In the genomic region with DNA sequence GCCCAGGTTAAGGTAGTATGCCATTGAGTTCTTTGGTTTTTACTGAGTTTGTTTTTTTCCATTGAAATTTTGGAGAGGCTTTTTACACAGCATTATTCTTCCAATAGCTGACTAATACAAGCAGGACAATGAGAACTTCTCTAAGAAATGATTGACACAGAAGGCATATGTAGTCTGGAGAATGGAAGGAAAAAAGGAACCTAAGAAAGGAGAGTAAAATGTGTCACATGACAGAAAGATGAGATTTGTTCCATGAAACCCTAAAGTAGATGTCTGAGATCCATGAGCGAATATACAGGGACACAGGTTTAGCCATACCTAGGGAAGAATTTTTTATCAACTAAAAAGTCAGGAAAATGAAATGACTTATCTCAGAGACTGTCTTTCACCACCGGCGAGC, we compare ENCODE assay signal across 37 cellular contexts.
DNase-seq lines count a peak whose midpoint lies in the region; ATAC-seq, FAIRE-seq and TF ChIP-seq lines count a peak whose summit lies in the region.
"Had no signal": no experiment of that assay in that cellular context is flagged by ENCODE, and none has a peak within 500 bp of the region (broad histone marks: within the 10 kb centered on the region; RNA-seq: fewer than 3 reads in every experiment).

No MANE protein-coding gene starts in this region.

- H3K4me1 Mint-ChIP-seq in WTC11, result peaks cover 29% of the 10 kb centered on the region
- H3K4me1 Mint-ChIP-seq: B cell; CD4-positive, alpha-beta memory T cell; CD4-positive, CD25-positive, alpha-beta regulatory T cell; CD8-positive, alpha-beta memory T cell had no signal

- H3K9me3 Mint-ChIP-seq in WTC11, result peaks cover 24% of the 10 kb centered on the region

- no peaks in the 10 kb centered on the region for H3K27me3 ChIP-seq in RWPE2 (ENCODE audit: insufficient read depth, poor library complexity, severe bottlenecking)
- peaks cover 2 to 9% of the 10 kb centered on the region in 2 experiments; a peak in 4 of 5 replicates for H3K27me3 ChIP-seq in K562 (ENCODE audit: control insufficient read depth in 2 of 2, insufficient read depth in 2 of 2, low read length in 2 of 2)
- H3K27me3 ChIP-seq in parathyroid adenoma (ENCODE audit: control insufficient read depth, insufficient read depth, low read length), result no peaks in the 10 kb centered on the region
- no peaks in the 10 kb centered on the region for H3K27me3 ChIP-seq in trophoblast cell (ENCODE audit: insufficient read depth, low read length)
- H3K27me3 ChIP-seq: BE2C; BLaER1; BLaER1 treated with 17β-estradiol and CSF1 and Interleukin-3, amounts not matched to agents 10 nM and 100 nM had no signal

- H3K9ac ChIP-seq in K562 (ENCODE audit: insufficient read depth in 1 of 2, low read depth in 2 of 2, low read length in 2 of 2) (no peak overlapping the region), parathyroid adenoma (no peak overlapping the region), trophoblast cell (ENCODE audit: low read length) (no peak overlapping the region)
- H3K9ac ChIP-seq: BLaER1; BLaER1 treated with 17β-estradiol and CSF1 and Interleukin-3, amounts not matched to agents 10 nM and 100 nM had no signal

- H3K4me1 ChIP-seq in RWPE2 (ENCODE audit: insufficient read depth, poor library complexity, severe bottlenecking) (peaks cover 8% of the 10 kb centered on the region), K562 (replicated peaks in 1 of 2; ENCODE audit: control insufficient read depth in 2 of 2, insufficient read depth in 2 of 2, low read length in 2 of 2) (peaks cover 0 to 1% of the 10 kb centered on the region in 2 experiments; a peak in 2 of 5 replicates), parathyroid adenoma (peaks cover 17% of the 10 kb centered on the region), trophoblast cell (ENCODE audit: control insufficient read depth in 1 of 2, insufficient read depth in 2 of 2, low read length in 2 of 2) (peaks cover 6 to 7% of the 10 kb centered on the region in 2 experiments)
- H3K4me1 ChIP-seq: BE2C; BLaER1; BLaER1 treated with 17β-estradiol and CSF1 and Interleukin-3, amounts not matched to agents 10 nM and 100 nM had no signal

- TF ChIP-seq POLR2A in K562 (conservative IDR thresholded peaks at IDR 0.05), result no peak

- peak overlapping the region; percentile 86 for H2BK12ac ChIP-seq in trophoblast cell (ENCODE audit: low read length)

- H4K20me1 ChIP-seq in K562 (replicated peaks; ENCODE audit: control insufficient read depth, insufficient read depth, low read length), result no peaks in the 10 kb centered on the region
- H4K20me1 ChIP-seq: BLaER1; BLaER1 treated with 17β-estradiol and CSF1 and Interleukin-3, amounts not matched to agents 10 nM and 100 nM had no signal

- H3K27me3 Mint-ChIP-seq in WTC11 (ENCODE audit: low read depth), result no peaks in the 10 kb centered on the region

- FAIRE-seq in K562 (lab: Jason Lieb, UNC), result no peak
- FAIRE-seq: A204.1, A549, D721Med had no signal

- no peak for TF ChIP-seq RAD21 in K562 (CRISPR knock-in tag; conservative IDR thresholded peaks at IDR 0.05 in 1 of 2, IDR thresholded peaks at IDR 0.05 in 1 of 2)

- no peak overlapping the region for H3K4me3 Mint-ChIP-seq in WTC11
- H3K4me3 Mint-ChIP-seq: B cell; CD14-positive monocyte; CD4-positive, alpha-beta memory T cell; CD4-positive, alpha-beta T cell; CD4-positive, CD25-positive, alpha-beta regulatory T cell; CD8-positive, alpha-beta memory T cell; CD8-positive, alpha-beta T cell had no signal

- H3K4me3 ChIP-seq in RWPE2 (ENCODE audit: severe bottlenecking) (no peak overlapping the region), K562 (no peak overlapping the region), parathyroid adenoma (ENCODE audit: low read depth, low read length) (no peak overlapping the region), trophoblast cell (ENCODE audit: low read depth, low read length) (no peak overlapping the region)
- H3K4me3 ChIP-seq: A549; BLaER1; BLaER1 treated with 17β-estradiol and CSF1 and Interleukin-3, amounts not matched to agents 10 nM and 100 nM had no signal

- BruUV-seq in K562 (replicated peaks; lab: Mats Ljungman, UMichigan), result no TSS peak

- no peak for TF ChIP-seq CTCF in RWPE2 (IDR thresholded peaks at IDR 0.05; ENCODE audit: poor library complexity, severe bottlenecking)
- TF ChIP-seq CTCF in K562 (IDR thresholded peaks at IDR 0.05 in 2 of 3, conservative IDR thresholded peaks at IDR 0.05 in 1 of 3; ENCODE audit: insufficient read depth in 2 of 3, low read depth in 1 of 3, low read length in 3 of 3), result no peak
- TF ChIP-seq CTCF in parathyroid adenoma (IDR thresholded peaks at IDR 0.05), result no peak
- no peak for TF ChIP-seq CTCF in WTC11 (IDR thresholded peaks at IDR 0.05)

- no peak overlapping the region for H4K12ac ChIP-seq in trophoblast cell (ENCODE audit: low read depth, low read length)

- peak overlapping the region; percentile 72 for H3K14ac ChIP-seq in trophoblast cell (ENCODE audit: low read length)

- H2BK5ac ChIP-seq in trophoblast cell (ENCODE audit: low read depth, low read length, poor library complexity), result peak overlapping the region; percentile 72

- H3K4ac ChIP-seq in trophoblast cell (ENCODE audit: low read depth, low read length), result peak overlapping the region; percentile 64

- peak overlapping the region; percentile 76 for H4K91ac ChIP-seq in trophoblast cell (ENCODE audit: low read depth, low read length)

- no peaks in the 10 kb centered on the region for H3K79me2 ChIP-seq in K562 (ENCODE audit: control insufficient read depth, insufficient read depth, low read length)
- no peaks in the 10 kb centered on the region for H3K79me2 ChIP-seq in parathyroid adenoma
- H3K79me2 ChIP-seq in trophoblast cell (ENCODE audit: control insufficient read depth, insufficient read depth, low read length, poor library complexity), result no peaks in the 10 kb centered on the region

- peak overlapping the region; percentile 29 for H3K27ac ChIP-seq in RWPE2 (ENCODE audit: poor library complexity, severe bottlenecking)
- H3K27ac ChIP-seq in K562 (ENCODE audit: extremely low read depth, low read depth, low read length), result no peak overlapping the region
- peak overlapping the region; percentile 53 for H3K27ac ChIP-seq in parathyroid adenoma
- peak overlapping the region; percentile 80 for H3K27ac ChIP-seq in trophoblast cell (ENCODE audit: low read depth, low read length)
- H3K27ac ChIP-seq: 22Rv1; A549; BLaER1; BLaER1 treated with 17β-estradiol and CSF1 and Interleukin-3, amounts not matched to agents 10 nM and 100 nM; C4-2B had no signal

- H3K79me1 ChIP-seq in trophoblast cell (ENCODE audit: low read length), result peaks cover 9% of the 10 kb centered on the region

- H3K36me3 ChIP-seq in RWPE2 (ENCODE audit: low read depth), result no peaks in the 10 kb centered on the region
- no peaks in the 10 kb centered on the region for H3K36me3 ChIP-seq in K562 (ENCODE audit: control insufficient read depth, insufficient read depth, low read length)
- H3K36me3 ChIP-seq in parathyroid adenoma (ENCODE audit: control insufficient read depth, insufficient read depth, low read length), result no peaks in the 10 kb centered on the region
- H3K36me3 ChIP-seq in trophoblast cell (ENCODE audit: control insufficient read depth in 1 of 2, insufficient read depth in 2 of 2, low read length in 2 of 2), result no peaks in the 10 kb centered on the region
- H3K36me3 ChIP-seq: BE2C; BLaER1; BLaER1 treated with 17β-estradiol and CSF1 and Interleukin-3, amounts not matched to agents 10 nM and 100 nM had no signal

- no peak for ATAC-seq in RWPE2 (ENCODE audit: low read depth)
- no peak for ATAC-seq in K562
- no peak for ATAC-seq in WTC11
- no peak for ATAC-seq in GM19467 (IDR thresholded peaks at IDR 0.05; ENCODE audit: unreplicated experiment)
- ATAC-seq: CD8-positive, alpha-beta T cell had no signal

- H4K8ac ChIP-seq in trophoblast cell (ENCODE audit: low read depth, low read length), result no peak overlapping the region

- no peaks in the 10 kb centered on the region for H3K9me3 ChIP-seq in RWPE2 (ENCODE audit: severe bottlenecking)
- H3K9me3 ChIP-seq in K562 (replicated peaks; ENCODE audit: control insufficient read depth, insufficient read depth, low read depth, low read length), result no peaks in the 10 kb centered on the region
- no peaks in the 10 kb centered on the region for H3K9me3 ChIP-seq in parathyroid adenoma (ENCODE audit: control insufficient read depth, low read length)
- H3K9me3 ChIP-seq in trophoblast cell (ENCODE audit: insufficient read depth, low read depth, low read length), result no peaks in the 10 kb centered on the region
- H3K9me3 ChIP-seq: A549, BE2C, Caco-2 had no signal

- peak overlapping the region; percentile 96 for H2BK120ac ChIP-seq in trophoblast cell (ENCODE audit: insufficient read depth, low read length, poor library complexity)

- H3K9me1 ChIP-seq in K562 (ENCODE audit: control insufficient read depth, insufficient read depth, low read length), result no peaks in the 10 kb centered on the region

- DNase-seq in RWPE2 (ENCODE audit: low spot score), result no peak
- no peak for DNase-seq in K562 (ENCODE audit: extremely low read depth in 1 of 4, low spot score in 3 of 4)
- no peak for DNase-seq in trophoblast cell
- no peak for DNase-seq in NCI-H1694 treated with DMSO at 0.1 percent for 48 hours (lab: John Stamatoyannopoulos, UW)
- DNase-seq in WTC11 (ENCODE audit: low spot score), result no peak
- DNase-seq in activated gamma-delta T cell treated with Interleukin-2 at 50 U/mL for 16 hours, result no peak
- DNase-seq: 8988T; ACHN; AML-193; BE2C; C1 segment of cervical spinal cord; Caco-2; Calu3; CD4-positive, alpha-beta memory T cell; CD4-positive, alpha-beta T cell; CD4-positive, CD25-positive, alpha-beta regulatory T cell; CD8-positive, alpha-beta memory T cell; CD8-positive, alpha-beta T cell; COR-L47; DMS 273 treated with DMSO at 0.1 percent for 48 hours; DMS153; DMS53; DMS79; DMS79 treated with DMSO at 0.1 percent for 48 hours; DND-41; EL had no signal

- intact Hi-C loops in K562 (cut with micrococcal nuclease), result no loop called here

- in situ Hi-C loops in K562 (cut with MboI), result no loop called here

- H3K27ac Mint-ChIP-seq in WTC11, result no peak overlapping the region
- H3K27ac Mint-ChIP-seq: B cell; CD14-positive monocyte; CD4-positive, alpha-beta memory T cell; CD4-positive, alpha-beta T cell; CD8-positive, alpha-beta memory T cell; CD8-positive, alpha-beta T cell had no signal

- no peaks in the 10 kb centered on the region for H3K36me3 Mint-ChIP-seq in WTC11
- H3K36me3 Mint-ChIP-seq: CD14-positive monocyte; CD4-positive, alpha-beta memory T cell; CD4-positive, CD25-positive, alpha-beta regulatory T cell; CD8-positive, alpha-beta memory T cell; CD8-positive, alpha-beta T cell had no signal

- H2AFZ ChIP-seq in K562 (ENCODE audit: low read depth, low read length), result no peak overlapping the region
- peak overlapping the region; percentile 35 for H2AFZ ChIP-seq in parathyroid adenoma
- peak overlapping the region; percentile 45 for H2AFZ ChIP-seq in trophoblast cell (ENCODE audit: insufficient read depth, low read length, poor library complexity)

- no peak for TF ChIP-seq EP300 in K562 (IDR thresholded peaks at IDR 0.05; ENCODE audit: low read length)

- H3K4me2 ChIP-seq in K562 (ENCODE audit: insufficient read depth, low read length), result no peak overlapping the region
- no peak overlapping the region for H3K4me2 ChIP-seq in parathyroid adenoma (ENCODE audit: low read length)
- H3K4me2 ChIP-seq in trophoblast cell (ENCODE audit: low read length), result no peak overlapping the region
- H3K4me2 ChIP-seq: A549; BLaER1; BLaER1 treated with 17β-estradiol and CSF1 and Interleukin-3, amounts not matched to agents 10 nM and 100 nM had no signal

- 14% methylated on average over 3 of the region's 3 CpGs for WGBS in K562 (ENCODE audit: insufficient coverage, low coverage, missing lambda C conversion rate)
- WGBS in trophoblast cell (ENCODE audit: extremely low coverage, insufficient coverage, insufficient read length), result no CpG with 5 or more reads among the region's 3 CpGs

- H2AK5ac ChIP-seq in trophoblast cell (ENCODE audit: low read length), result peak overlapping the region; percentile 68

- POLR2A ChIA-PET in K562 (lab: Yijun Ruan, JAX), result interaction anchor here (0.8 kb wide), 1 partner anchor 356 kb away, joined by 3 read pairs; no protein-coding TSS in a partner anchor
- POLR2A ChIA-PET in WTC11 (lab: Charles Lee), result no interaction called here

- peak overlapping the region; percentile 68 for H3K18ac ChIP-seq in trophoblast cell (ENCODE audit: low read length)

- no peak overlapping the region for H3K23ac ChIP-seq in trophoblast cell (ENCODE audit: low read length)

- CTCF ChIA-PET in K562 (lab: Yijun Ruan, JAX; ENCODE audit: low intra/inter-chr PET ratio) (no interaction called here), WTC11 (lab: Charles Lee) (no interaction called here)
